ENCODE assay signal across 14 cellular contexts in genomic region chr13:77507931-77508776, GRCh38. TPM values are rescaled to one million over a fixed set of nuclear protein-coding genes. Genes with fewer than 3 reads are reported as not detected.
DNase-seq lines count a peak whose midpoint lies in the region; ATAC-seq and TF ChIP-seq lines count a peak whose summit lies in the region.
"Had no signal": no experiment of that assay in that cellular context is flagged by ENCODE, and none has a peak within 500 bp of the region (broad histone marks: within the 10 kb centered on the region; RNA-seq: fewer than 3 reads in every experiment).

No MANE protein-coding gene starts in this region.

- H3K36me3 ChIP-seq in SK-N-SH (replicated peaks in 1 of 2; ENCODE audit: control insufficient read depth in 1 of 2, insufficient read depth in 2 of 2, low read length in 1 of 2) (no peaks in the 10 kb centered on the region), kidney epithelial cell (ENCODE audit: control insufficient read depth, insufficient read depth, low read length) (no peaks in the 10 kb centered on the region), WERI-Rb-1 (no peaks in the 10 kb centered on the region)
- H3K36me3 ChIP-seq: spleen had no signal

- H3K4me3 ChIP-seq in SK-N-SH (ENCODE audit: low read depth in 2 of 2, low read length in 1 of 2) (peak overlapping the region in 1 of 2 experiments; percentile 5; a peak in 1 of 4 replicates), kidney epithelial cell (ENCODE audit: low read depth, low read length) (no peak overlapping the region), WERI-Rb-1 (ENCODE audit: low read depth, low read length) (no peak overlapping the region)
- H3K4me3 ChIP-seq: dorsolateral prefrontal cortex, spleen had no signal

- peaks cover 9% of the 10 kb centered on the region; the same call in 1 of the 2 replicates for H4K20me1 ChIP-seq in SK-N-SH (ENCODE audit: insufficient read depth)

- no peak overlapping the region for H3K27ac Mint-ChIP-seq in activated CD8-positive, alpha-beta memory T cell treated with anti-CD3 and anti-CD28 coated beads, Interleukin-2, amount 10 ng/mL, durations not matched to agents 7 days and 5 days
- H3K27ac Mint-ChIP-seq: memory B cell had no signal

- CTCF ChIA-PET in SK-N-SH (lab: Yijun Ruan, JAX): interaction anchor here (1.6 kb wide), 1 partner anchor 57 kb away, joined by 6 read pairs; no protein-coding TSS in a partner anchor
- CTCF ChIA-PET in activated CD8-positive, alpha-beta memory T cell treated with anti-CD3 and anti-CD28 coated beads, Interleukin-2, amount 10 ng/mL, durations not matched to agents 7 days and 5 days (lab: Charles Lee): no interaction called here

- peak overlapping the region; percentile 55 for H3K4me2 ChIP-seq in SK-N-SH

- no peak overlapping the region for H3K4me3 Mint-ChIP-seq in activated CD8-positive, alpha-beta memory T cell treated with anti-CD3 and anti-CD28 coated beads, Interleukin-2, amount 10 ng/mL, durations not matched to agents 7 days and 5 days
- H3K4me3 Mint-ChIP-seq: memory B cell had no signal

- peaks cover 0 to 25% of the 10 kb centered on the region in 2 experiments; a peak in 3 of 4 replicates for H3K4me1 ChIP-seq in SK-N-SH (ENCODE audit: control insufficient read depth in 1 of 2, insufficient read depth in 2 of 2, low read depth in 1 of 2, low read length in 1 of 2)
- H3K4me1 ChIP-seq: Caco-2 had no signal

- H3K4me1 Mint-ChIP-seq in activated CD8-positive, alpha-beta memory T cell treated with anti-CD3 and anti-CD28 coated beads, Interleukin-2, amount 10 ng/mL, durations not matched to agents 7 days and 5 days: peaks cover 15% of the 10 kb centered on the region

- no peaks in the 10 kb centered on the region for H3K79me2 ChIP-seq in SK-N-SH (ENCODE audit: insufficient read depth)

- H3K9ac ChIP-seq in SK-N-SH: no peak overlapping the region

- no peaks in the 10 kb centered on the region for H3K9me2 ChIP-seq in SK-N-SH

- peaks cover 4% of the 10 kb centered on the region for H3K27me3 Mint-ChIP-seq in activated CD8-positive, alpha-beta memory T cell treated with anti-CD3 and anti-CD28 coated beads, Interleukin-2, amount 10 ng/mL, durations not matched to agents 7 days and 5 days

- no peaks in the 10 kb centered on the region; the same call in 1 of the 2 replicates for H3K27me3 ChIP-seq in SK-N-SH (ENCODE audit: insufficient read depth)
- no peaks in the 10 kb centered on the region for H3K27me3 ChIP-seq in kidney epithelial cell (ENCODE audit: control insufficient read depth, insufficient read depth, low read length)
- no peaks in the 10 kb centered on the region for H3K27me3 ChIP-seq in WERI-Rb-1 (ENCODE audit: insufficient read depth, low read depth, severe bottlenecking)
- H3K27me3 ChIP-seq: dorsolateral prefrontal cortex, spleen had no signal

- no peak for ATAC-seq in activated CD8-positive, alpha-beta memory T cell treated with anti-CD3 and anti-CD28 coated beads, Interleukin-2, amount 10 ng/mL, durations not matched to agents 7 days and 5 days

- H3F3A ChIP-seq in SK-N-SH (replicated peaks; ENCODE audit: insufficient read depth): peaks cover 13% of the 10 kb centered on the region

- H3K27ac ChIP-seq in SK-N-SH (ENCODE audit: low read depth in 2 of 2, low read length in 1 of 2) (peak overlapping the region; percentile 73; a peak in 3 of 4 replicates), WERI-Rb-1 (no peak overlapping the region)
- H3K27ac ChIP-seq: dorsolateral prefrontal cortex, spleen had no signal

- TF ChIP-seq CTCF in SK-N-SH (IDR thresholded peaks at IDR 0.05) (no peak), kidney epithelial cell (IDR thresholded peaks at IDR 0.05; ENCODE audit: insufficient read depth, low read length, poor library complexity, severe bottlenecking) (no peak), GM13977 (IDR thresholded peaks at IDR 0.05; ENCODE audit: extremely low read depth, insufficient read depth, missing control alignments) (no peak), WERI-Rb-1 (IDR thresholded peaks at IDR 0.05; ENCODE audit: low read depth, low read length) (no peak)

- H2AFZ ChIP-seq in SK-N-SH (ENCODE audit: low read depth): no peak overlapping the region

- POLR2A ChIA-PET in SK-N-SH (lab: Yijun Ruan, JAX): no interaction called here

- 8% methylated on average over 5 of the region's 5 CpGs for WGBS in SK-N-SH (ENCODE audit: low lambda C conversion rate)

- peak in 1 of 2 experiments; percentile 80; a peak in 3 of 4 replicates for TF ChIP-seq EP300 in SK-N-SH (IDR thresholded peaks at IDR 0.05; ENCODE audit: borderline replicate concordance in 1 of 2, low read depth in 1 of 2, low read length in 1 of 2)

- H3K36me3 Mint-ChIP-seq in activated CD8-positive, alpha-beta memory T cell treated with anti-CD3 and anti-CD28 coated beads, Interleukin-2, amount 10 ng/mL, durations not matched to agents 7 days and 5 days: no peaks in the 10 kb centered on the region
- H3K36me3 Mint-ChIP-seq: memory B cell had no signal

- peak; percentile 53 for DNase-seq in AG20443 (ENCODE audit: low spot score)
- DNase-seq in HPDE6-E6E7 (ENCODE audit: extremely low spot score): peak; percentile 87
- DNase-seq in SK-N-SH: no peak
- peak; percentile 78 for DNase-seq in kidney epithelial cell (ENCODE audit: low read depth)
- no peak for DNase-seq in GM13977 (ENCODE audit: low spot score)
- no peak for DNase-seq in activated CD8-positive, alpha-beta memory T cell treated with anti-CD3 and anti-CD28 coated beads, Interleukin-2, amount 10 ng/mL, durations not matched to agents 7 days and 5 days
- no peak for DNase-seq in stimulated activated CD4-positive, alpha-beta T cell treated with anti-CD3 and anti-CD28 coated beads, Interleukin-4, amount 100 ng/mL, for 4 hours
- DNase-seq in WERI-Rb-1: no peak
- DNase-seq: Caco-2, dorsolateral prefrontal cortex, MM.1S, spleen, SW 1271 had no signal

- no peaks in the 10 kb centered on the region for H3K9me3 Mint-ChIP-seq in activated CD8-positive, alpha-beta memory T cell treated with anti-CD3 and anti-CD28 coated beads, Interleukin-2, amount 10 ng/mL, durations not matched to agents 7 days and 5 days (ENCODE audit: low read depth)
- H3K9me3 Mint-ChIP-seq: memory B cell had no signal

- TF ChIP-seq RAD21 in SK-N-SH (IDR thresholded peaks at IDR 0.05; ENCODE audit: low read length): no peak

- in situ Hi-C loops in GM13977 (cut with MboI; ENCODE audit: low pct_unique_long_range_greater_than_20kb, low sequenced_read_pairs, unreplicated experiment): no loop called here

- no peaks in the 10 kb centered on the region for H3K9me3 ChIP-seq in SK-N-SH
- no peaks in the 10 kb centered on the region for H3K9me3 ChIP-seq in WERI-Rb-1 (ENCODE audit: severe bottlenecking)
- H3K9me3 ChIP-seq: Caco-2, spleen had no signal

TF ChIP-seq in SK-N-SH, 30 proteins besides CTCF, POLR2A, EP300 and RAD21 (continues in another document):
- TF ChIP-seq SMC3 (IDR thresholded peaks at IDR 0.05; ENCODE audit: low read depth, low read length) (no peak), GABPA (IDR thresholded peaks at IDR 0.05; ENCODE audit: low read depth) (0 out of 2 replicates have a peak, but pooled peaks have one; percentile 18), YY1 (IDR thresholded peaks at IDR 0.05; ENCODE audit: low read depth) (no peak), FOSL2 (IDR thresholded peaks at IDR 0.05; ENCODE audit: borderline replicate concordance, low read depth) (peak; percentile 82; the same call in 1 of the 2 replicates), NFIC (IDR thresholded peaks at IDR 0.05; ENCODE audit: borderline replicate concordance) (peak; percentile 94), POLR2AphosphoS5 (IDR thresholded peaks at IDR 0.05; ENCODE audit: low read depth, low read length) (peak; percentile 60), JUND (IDR thresholded peaks at IDR 0.05) (peak; percentile 70), RXRA (IDR thresholded peaks at IDR 0.05; ENCODE audit: borderline replicate concordance, low read depth) (peak; percentile 52; the same call in 1 of the 2 replicates), REST (IDR thresholded peaks at IDR 0.05; ENCODE audit: low read depth, low read length) (0 out of 2 replicates have a peak, but pooled peaks have one; percentile 51), FOXM1 (IDR thresholded peaks at IDR 0.05; ENCODE audit: low read depth) (0 out of 2 replicates have a peak, but pooled peaks have one; percentile 26), TCF12 (IDR thresholded peaks at IDR 0.05) (peak; percentile 94), RCOR1 (IDR thresholded peaks at IDR 0.05; ENCODE audit: low read length) (no peak), FOXJ3 (CRISPR knock-in tag; IDR thresholded peaks at IDR 0.05) (no peak)

RNA-seq across cellular contexts. Expression of gene SCEL, which starts 27.4 kb away (rescaled TPM):
- 0.02 and 0.03 TPM in 2 replicates for polyA plus RNA-seq in SK-N-SH (2012; rRNA removed)
- polyA plus RNA-seq in SK-N-SH (2012; cell fraction: cytosol; rRNA removed): 0.01 TPM in 2 replicates
- 0.01 TPM in 1 of 2 replicates, not detected in the other for polyA plus RNA-seq in SK-N-SH (2012; cell fraction: nucleus; rRNA removed)
- total RNA-seq in kidney epithelial cell: 9.3 and 14.7 TPM in 2 replicates
- total RNA-seq in activated CD8-positive, alpha-beta memory T cell treated with anti-CD3 and anti-CD28 coated beads, Interleukin-2, amount 10 ng/mL, durations not matched to agents 7 days and 5 days: not detected
- total RNA-seq: spleen had no signal

Comparison
In these comparisons a context has a peak if more than half of its experiments do, and no peak if none do; other contexts are left out.
1. DNase-seq: peak in AG20443 (single experiment), HPDE6-E6E7 (single experiment) and kidney epithelial cell (single experiment); none in SK-N-SH (single experiment), GM13977 (single experiment), activated CD8-positive, alpha-beta memory T cell treated with anti-CD3 and anti-CD28 coated beads, Interleukin-2, amount 10 ng/mL, durations not matched to agents 7 days and 5 days (single experiment), stimulated activated CD4-positive, alpha-beta T cell treated with anti-CD3 and anti-CD28 coated beads, Interleukin-4, amount 100 ng/mL, for 4 hours (0 of 2) and WERI-Rb-1 (single experiment).
2. RNA of gene SCEL, which starts 27.4 kb away (total RNA-seq): 9.3 to 14.7 TPM in kidney epithelial cell; not detected in activated CD8-positive, alpha-beta memory T cell treated with anti-CD3 and anti-CD28 coated beads, Interleukin-2, amount 10 ng/mL, durations not matched to agents 7 days and 5 days; every median in the first group is over 10 times any median in the second.